21 cellular contexts compared by ENCODE assay signal in genomic region chr2:44759823-44760222, GRCh38.
DNase-seq lines count a peak whose midpoint lies in the region; ATAC-seq and TF ChIP-seq lines count a peak whose summit lies in the region.
"Had no signal": no experiment of that assay in that cellular context is flagged by ENCODE, and none has a peak within 500 bp of the region (broad histone marks: within the 10 kb centered on the region; RNA-seq: fewer than 3 reads in every experiment).

No MANE protein-coding gene starts in this region.

- H3K9me3 ChIP-seq in BLaER1 (no peaks in the 10 kb centered on the region), esophagus muscularis mucosa (no peaks in the 10 kb centered on the region), right lobe of liver (no peaks in the 10 kb centered on the region)
- H3K9me3 ChIP-seq: Peyer's patch, SJSA1 had no signal

- H3K9ac ChIP-seq in BLaER1, result no peak overlapping the region

- no peaks in the 10 kb centered on the region for H3K9me3 Mint-ChIP-seq in activated T-cell treated with anti-CD3 and anti-CD28 coated beads, Interleukin-2, amount 50 U/mL, for 24 hours
- H3K9me3 Mint-ChIP-seq: CD8-positive, alpha-beta T cell had no signal

- no peaks in the 10 kb centered on the region for H3K36me3 ChIP-seq in BLaER1
- H3K36me3 ChIP-seq in esophagus muscularis mucosa, result peaks cover 0 to 3% (median 0%) of the 10 kb centered on the region in 4 donors
- no peaks in the 10 kb centered on the region for H3K36me3 ChIP-seq in right lobe of liver
- H3K36me3 ChIP-seq: Peyer's patch, SJSA1 had no signal

- H3K27me3 ChIP-seq in BLaER1, result no peaks in the 10 kb centered on the region
- no peaks in the 10 kb centered on the region for H3K27me3 ChIP-seq in esophagus muscularis mucosa
- H3K27me3 ChIP-seq in right lobe of liver, result no peaks in the 10 kb centered on the region
- H3K27me3 ChIP-seq: Peyer's patch had no signal

- intact Hi-C loops in esophagus muscularis mucosa (cut with DNase I), result no loop called here
- intact Hi-C loops in right lobe of liver (cut with DNase I), result no loop called here

- TF ChIP-seq CTCF in esophagus muscularis mucosa (IDR thresholded peaks at IDR 0.05) (no peak), right lobe of liver (IDR thresholded peaks at IDR 0.05) (no peak)

- H3K27ac ChIP-seq in BLaER1 (no peak overlapping the region), esophagus muscularis mucosa (replicated peaks in 1 of 4) (no peak overlapping the region), right lobe of liver (no peak overlapping the region)
- H3K27ac ChIP-seq: Peyer's patch, SJSA1 had no signal

- no peaks in the 10 kb centered on the region for H3K4me1 ChIP-seq in BLaER1
- no peaks in the 10 kb centered on the region for H3K4me1 ChIP-seq in esophagus muscularis mucosa
- H3K4me1 ChIP-seq in right lobe of liver, result peaks cover 0 to 7% (median 0%) of the 10 kb centered on the region in 4 donors
- H3K4me1 ChIP-seq: Peyer's patch had no signal

- no peaks in the 10 kb centered on the region for H3K4me1 Mint-ChIP-seq in activated T-cell treated with anti-CD3 and anti-CD28 coated beads, Interleukin-2, amount 50 U/mL, for 24 hours (ENCODE audit: low read depth)

- H4K20me1 ChIP-seq in BLaER1, result no peaks in the 10 kb centered on the region

- ATAC-seq in right lobe of liver (peak; percentile 60 to 96 (median 84)), GM19023 (IDR thresholded peaks at IDR 0.05; ENCODE audit: unreplicated experiment) (no peak)
- ATAC-seq: CD8-positive, alpha-beta T cell; GM12878 had no signal

- H3K4me3 ChIP-seq in BLaER1 (no peak overlapping the region), esophagus muscularis mucosa (no peak overlapping the region), right lobe of liver (no peak overlapping the region)
- H3K4me3 ChIP-seq: GM12878, Peyer's patch, SJSA1 had no signal

- DNase-seq in NCI-H226 (peak; percentile 51), esophagus muscularis mucosa (ENCODE audit: extremely low spot score) (peak; percentile 39), right lobe of liver (peak in 1 of 3 donors; percentile 27), superior temporal gyrus (ENCODE audit: extremely low spot score) (no peak), amygdala (lab: John Stamatoyannopoulos, UW) (no peak)
- no peak for DNase-seq in activated T-cell treated with anti-CD3 and anti-CD28 coated beads, Interleukin-2, amount 50 U/mL, for 24 hours
- DNase-seq: Calu3; CD8-positive, alpha-beta T cell; GF-D8; Karpas-422; NCI-H1092 treated with DMSO at 0.1 percent for 48 hours; NCI-H146; NCI-H2029 treated with DMSO at 0.1 percent for 48 hours; NCI-H2171 treated with DMSO at 0.1 percent for 48 hours; NCI-H446 treated with DMSO at 0.1 percent for 48 hours; NK-92 treated with Interleukin-12 subunit alpha and Interleukin-12 subunit beta, amount 100 ng/mL, for 24 hours; Peyer's patch had no signal

- H3K27me3 Mint-ChIP-seq in activated T-cell treated with anti-CD3 and anti-CD28 coated beads, Interleukin-2, amount 50 U/mL, for 24 hours, result no peaks in the 10 kb centered on the region

- no peak for TF ChIP-seq POLR2A in esophagus muscularis mucosa (IDR thresholded peaks at IDR 0.05; ENCODE audit: low read depth)
- no peak for TF ChIP-seq POLR2A in right lobe of liver (IDR thresholded peaks at IDR 0.05)

- no peak overlapping the region for H3K27ac Mint-ChIP-seq in activated T-cell treated with anti-CD3 and anti-CD28 coated beads, Interleukin-2, amount 50 U/mL, for 24 hours
- H3K27ac Mint-ChIP-seq: CD8-positive, alpha-beta T cell had no signal

- WGBS in esophagus muscularis mucosa, result 98% methylated on average over 5 of the region's 5 CpGs
- 43% methylated on average over 5 of the region's 5 CpGs for WGBS in right lobe of liver (ENCODE audit: insufficient coverage, low coverage, low lambda C conversion rate, missing lambda C conversion rate)

- no peaks in the 10 kb centered on the region for H3K36me3 Mint-ChIP-seq in activated T-cell treated with anti-CD3 and anti-CD28 coated beads, Interleukin-2, amount 50 U/mL, for 24 hours (ENCODE audit: low read depth)

- no peak for TF ChIP-seq EP300 in esophagus muscularis mucosa (IDR thresholded peaks at IDR 0.05)

- H3K4me2 ChIP-seq in BLaER1, result peak overlapping the region; percentile 26; the same call in 1 of the 2 replicates

- no peak overlapping the region for H3K4me3 Mint-ChIP-seq in activated T-cell treated with anti-CD3 and anti-CD28 coated beads, Interleukin-2, amount 50 U/mL, for 24 hours
- H3K4me3 Mint-ChIP-seq: CD8-positive, alpha-beta T cell had no signal

Comparison
In these comparisons a context has a peak if more than half of its experiments do, and no peak if none do; other contexts are left out.
1. DNase-seq: peak in NCI-H226 (single experiment) and esophagus muscularis mucosa (single experiment); none in activated T-cell treated with anti-CD3 and anti-CD28 coated beads, Interleukin-2, amount 50 U/mL, for 24 hours (single experiment), superior temporal gyrus (single experiment) and amygdala (0 of 56).